Comparison of ENCODE assay signal across 10 cellular contexts in the genomic region with DNA sequence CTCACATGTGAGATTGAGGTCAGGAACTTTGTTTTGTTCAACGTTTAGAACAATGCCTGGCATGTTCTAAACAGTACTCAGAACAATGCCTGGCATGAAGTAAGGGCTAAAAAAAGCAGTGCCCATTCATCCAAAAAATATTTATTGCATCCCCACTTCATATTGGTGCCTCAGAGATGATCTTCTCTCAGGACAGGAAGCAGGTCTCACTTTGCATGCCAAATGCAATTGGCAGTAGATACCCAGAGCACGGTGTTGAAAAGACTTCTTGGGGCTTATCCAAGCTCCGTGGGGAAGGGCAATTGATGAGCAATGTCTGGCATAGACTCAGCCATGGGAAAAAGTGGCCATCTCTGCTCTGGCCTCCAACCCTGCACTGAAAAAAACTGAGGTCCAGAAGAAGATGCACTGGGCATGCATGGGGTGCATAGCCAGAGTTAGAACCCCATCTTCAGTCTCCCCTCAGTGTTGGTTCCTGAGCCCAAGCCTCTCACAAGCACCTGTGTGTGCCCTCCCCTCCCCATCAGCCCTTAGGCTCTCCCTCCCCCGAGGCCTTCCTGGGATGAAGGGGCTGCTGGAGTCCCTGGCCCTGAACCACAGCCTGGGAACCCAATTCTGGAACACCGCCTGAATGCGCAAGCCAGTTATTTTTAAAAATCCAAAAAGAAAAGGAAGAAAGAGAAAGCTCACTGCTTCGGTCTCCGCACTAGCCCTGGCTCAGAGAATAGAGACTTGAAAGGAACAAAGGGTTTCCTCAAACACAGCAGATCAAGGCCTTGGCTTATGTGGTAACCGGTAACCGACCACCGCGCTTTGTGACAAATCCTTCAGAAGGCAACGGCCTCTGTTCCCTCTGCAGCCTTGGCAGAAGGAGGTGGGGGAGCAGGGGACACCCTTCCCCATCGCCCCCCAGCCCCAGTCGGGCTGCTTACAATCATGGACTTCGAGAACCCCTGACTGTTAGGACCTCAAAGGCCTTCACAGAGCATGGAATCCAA.
DNase-seq lines count a peak whose midpoint lies in the region; ATAC-seq and TF ChIP-seq lines count a peak whose summit lies in the region.
"Had no signal": no experiment of that assay in that cellular context is flagged by ENCODE, and none has a peak within 500 bp of the region (broad histone marks: within the 10 kb centered on the region; RNA-seq: fewer than 3 reads in every experiment).

No MANE protein-coding gene starts in this region.

- H3K27ac ChIP-seq in right cardiac atrium (ENCODE audit: low read length) (peak overlapping the region; percentile 65), temporal lobe (ENCODE audit: low read depth, low read length) (peak overlapping the region; percentile 96), colonic mucosa (no peak overlapping the region)
- H3K27ac ChIP-seq: ovary had no signal

- H3K4me3 ChIP-seq in adipocyte (ENCODE audit: low read length) = no peak overlapping the region
- H3K4me3 ChIP-seq in right cardiac atrium (ENCODE audit: low read length) = no peak overlapping the region
- H3K4me3 ChIP-seq in colonic mucosa = no peak overlapping the region
- H3K4me3 ChIP-seq: ovary had no signal

- no peak for TF ChIP-seq CTCF in colonic mucosa (IDR thresholded peaks at IDR 0.05)

- WGBS in right cardiac atrium = 45% methylated on average over 16 of the region's 16 CpGs

- H3K36me3 ChIP-seq in adipocyte (ENCODE audit: control insufficient read depth, insufficient read depth, low read length, severe bottlenecking) (no peaks in the 10 kb centered on the region), colonic mucosa (no peaks in the 10 kb centered on the region)
- H3K36me3 ChIP-seq: ovary had no signal

- H3K9me3 ChIP-seq in adipocyte (ENCODE audit: control insufficient read depth, low read length) (no peaks in the 10 kb centered on the region), right cardiac atrium (ENCODE audit: control insufficient read depth, low read length) (no peaks in the 10 kb centered on the region), colonic mucosa (no peaks in the 10 kb centered on the region)
- H3K9me3 ChIP-seq: ovary had no signal

- peak; percentile 23 to 43 for DNase-seq in NCI-H526 (lab: John Stamatoyannopoulos, UW)
- DNase-seq in NCI-H526 treated with DMSO at 0.1 percent for 48 hours (lab: John Stamatoyannopoulos, UW) = no peak
- peak; percentile 70 for DNase-seq in adipocyte (ENCODE audit: low read depth)
- no peak for DNase-seq in right cardiac atrium
- no peak for DNase-seq in colonic mucosa
- no peak for DNase-seq in activated CD4-positive, alpha-beta T cell treated with anti-CD3 and anti-CD28 coated beads, Interleukin-2, amount 50 U/mL, for 1 hour
- DNase-seq: AML-193, ovary had no signal

- H3K27me3 ChIP-seq in adipocyte (replicated peaks; ENCODE audit: control insufficient read depth, insufficient read depth, low read length) (no peaks in the 10 kb centered on the region), right cardiac atrium (ENCODE audit: control insufficient read depth, insufficient read depth) (no peaks in the 10 kb centered on the region), colonic mucosa (no peaks in the 10 kb centered on the region)
- H3K27me3 ChIP-seq: ovary had no signal

- peaks cover 35% of the 10 kb centered on the region for H3K4me1 ChIP-seq in adipocyte (ENCODE audit: control insufficient read depth, insufficient read depth, low read length)
- H3K4me1 ChIP-seq in right cardiac atrium (ENCODE audit: control insufficient read depth, insufficient read depth, low read length) = peaks cover 21% of the 10 kb centered on the region
- no peaks in the 10 kb centered on the region for H3K4me1 ChIP-seq in colonic mucosa

- intact Hi-C loops in right cardiac atrium (cut with DNase I) (no loop called here), colonic mucosa (cut with DNase I) (no loop called here)

- no peak overlapping the region for H3K9ac ChIP-seq in adipocyte (ENCODE audit: low read length)
- H3K9ac ChIP-seq in colonic mucosa (ENCODE audit: low read depth in 2 of 2, low read length in 2 of 2) = peak overlapping the region in 1 of 2 donors; percentile 6

- ATAC-seq in right cardiac atrium (peak; percentile 55 to 70), HG03457 (IDR thresholded peaks at IDR 0.05; ENCODE audit: unreplicated experiment) (no peak)

Comparison
In these comparisons a context has a peak if more than half of its experiments do, and no peak if none do; other contexts are left out.
1. DNase-seq: peak in NCI-H526 (2 of 2) and adipocyte (single experiment); none in NCI-H526 treated with DMSO at 0.1 percent for 48 hours (single experiment), right cardiac atrium (0 of 3), colonic mucosa (single experiment) and activated CD4-positive, alpha-beta T cell treated with anti-CD3 and anti-CD28 coated beads, Interleukin-2, amount 50 U/mL, for 1 hour (single experiment).